14 cellular contexts compared by ENCODE assay signal in the genomic region with DNA sequence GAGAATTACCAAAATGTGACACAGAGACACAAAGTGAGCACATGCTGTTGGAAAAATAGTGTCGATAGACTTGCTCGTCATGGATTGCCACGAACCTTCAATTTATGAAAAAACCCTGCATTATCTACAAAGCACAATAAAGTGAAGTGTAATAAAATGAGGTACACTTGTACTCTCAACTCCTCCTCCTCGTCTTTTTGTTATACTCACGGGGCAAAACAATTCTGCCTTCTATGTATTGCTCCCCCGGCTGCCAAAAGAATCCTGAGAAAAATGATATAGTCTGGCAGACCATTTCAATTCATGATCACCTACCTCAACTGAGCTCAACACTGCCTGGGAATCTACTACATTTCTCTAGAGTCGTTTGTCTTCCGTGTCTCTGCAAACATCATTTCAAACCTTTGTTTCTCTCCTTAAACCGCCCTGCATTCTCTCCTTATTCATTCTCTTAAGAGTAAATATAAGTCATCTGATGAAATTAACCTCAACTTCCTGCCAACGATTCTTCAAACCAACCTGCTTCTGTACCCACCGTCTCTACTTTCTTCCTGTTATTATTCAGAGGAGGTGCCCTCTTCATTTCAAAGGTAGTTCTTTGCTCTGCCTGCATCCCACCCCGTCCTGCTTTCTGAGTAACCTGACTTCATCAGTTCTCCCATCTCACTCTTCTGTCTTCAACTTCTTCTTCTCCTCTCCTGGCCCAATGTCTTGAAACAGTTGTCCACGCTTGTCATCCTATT. TPM values are rescaled to one million over a fixed set of nuclear protein-coding genes. Genes with fewer than 3 reads are reported as not detected.
A peak's percentile ranks its signal among the peaks of the same experiment; 100 is the strongest.
DNase-seq lines count a peak whose midpoint lies in the region; ATAC-seq and TF ChIP-seq lines count a peak whose summit lies in the region.
"Had no signal": no experiment of that assay in that cellular context is flagged by ENCODE, and none has a peak within 500 bp of the region (broad histone marks: within the 10 kb centered on the region; RNA-seq: fewer than 3 reads in every experiment).

No MANE protein-coding gene starts in this region.

- H3K36me3 ChIP-seq in OCI-LY3 (replicated peaks; ENCODE audit: low read depth, low read length) = no peaks in the 10 kb centered on the region
- no peaks in the 10 kb centered on the region for H3K36me3 ChIP-seq in thymus (ENCODE audit: control insufficient read depth, insufficient read depth)
- H3K36me3 ChIP-seq: cardiac muscle cell had no signal

- H3K4me3 ChIP-seq in OCI-LY3 (ENCODE audit: low read length) (no peak overlapping the region), thymus (ENCODE audit: low read length) (peak overlapping the region; percentile 23)
- H3K4me3 ChIP-seq: cardiac muscle cell had no signal

- peak; percentile 93 for ATAC-seq in activated naive CD8-positive, alpha-beta T cell treated with anti-CD3 and anti-CD28 coated beads, Interleukin-2, amount 50 U/mL, for 24 hours
- ATAC-seq in HG03159 (IDR thresholded peaks at IDR 0.05; ENCODE audit: unreplicated experiment) = no peak
- ATAC-seq in esophagus mucosa = no peak

- H4K20me1 ChIP-seq in OCI-LY3 (ENCODE audit: insufficient read depth, low read length) = no peaks in the 10 kb centered on the region

- H3K9me3 ChIP-seq in OCI-LY3 (ENCODE audit: insufficient read depth, low read length) (no peaks in the 10 kb centered on the region), thymus (ENCODE audit: control insufficient read depth) (no peaks in the 10 kb centered on the region)

- H3K27ac ChIP-seq in OCI-LY3 (ENCODE audit: low read length) (no peak overlapping the region), thymus (ENCODE audit: low read depth) (peak overlapping the region; percentile 74)
- H3K27ac ChIP-seq: cardiac muscle cell had no signal

- H3K27me3 Mint-ChIP-seq in activated naive CD8-positive, alpha-beta T cell treated with anti-CD3 and anti-CD28 coated beads, Interleukin-2, amount 50 U/mL, for 24 hours = no peaks in the 10 kb centered on the region

- 28% methylated on average over 13 of the region's 13 CpGs for WGBS in thymus

- DNase-seq in activated gamma-delta T cell treated with Interleukin-2 at 50 U/mL for 16 hours (peak; percentile 42), activated gamma-delta T cell (lab: John Stamatoyannopoulos, UW) (no peak), occipital lobe (lab: John Stamatoyannopoulos, UW) (no peak)
- DNase-seq in activated naive CD8-positive, alpha-beta T cell treated with anti-CD3 and anti-CD28 coated beads, Interleukin-2, amount 50 U/mL, for 24 hours = no peak
- DNase-seq: IMR-90, islet precursor cell, NCI-H1436, NCI-H446 treated with DMSO at 0.1 percent for 48 hours had no signal

- H3K79me2 ChIP-seq in OCI-LY3 (ENCODE audit: low read length) = no peaks in the 10 kb centered on the region

- H2AFZ ChIP-seq in OCI-LY3 (ENCODE audit: low read depth, low read length) = peak overlapping the region; percentile 70

- H3K36me3 Mint-ChIP-seq in activated naive CD8-positive, alpha-beta T cell treated with anti-CD3 and anti-CD28 coated beads, Interleukin-2, amount 50 U/mL, for 24 hours (ENCODE audit: low read depth) = no peaks in the 10 kb centered on the region
- H3K36me3 Mint-ChIP-seq: type B pancreatic cell had no signal

- peaks cover 20% of the 10 kb centered on the region for H3K27me3 ChIP-seq in OCI-LY3 (ENCODE audit: low read depth, low read length)
- H3K27me3 ChIP-seq in thymus (ENCODE audit: control insufficient read depth, insufficient read depth) = no peaks in the 10 kb centered on the region

- H3K4me3 Mint-ChIP-seq in activated naive CD8-positive, alpha-beta T cell treated with anti-CD3 and anti-CD28 coated beads, Interleukin-2, amount 50 U/mL, for 24 hours = no peak overlapping the region
- H3K4me3 Mint-ChIP-seq: type B pancreatic cell had no signal

- no peak overlapping the region for H3K27ac Mint-ChIP-seq in activated naive CD8-positive, alpha-beta T cell treated with anti-CD3 and anti-CD28 coated beads, Interleukin-2, amount 50 U/mL, for 24 hours
- H3K27ac Mint-ChIP-seq: type B pancreatic cell had no signal

- H3K4me2 ChIP-seq in OCI-LY3 (ENCODE audit: low read length) = peak overlapping the region; percentile 16

- no peak overlapping the region for H3K9ac ChIP-seq in OCI-LY3 (ENCODE audit: low read length)

- H3K4me1 Mint-ChIP-seq in activated naive CD8-positive, alpha-beta T cell treated with anti-CD3 and anti-CD28 coated beads, Interleukin-2, amount 50 U/mL, for 24 hours = peaks cover 28% of the 10 kb centered on the region

- H3K4me1 ChIP-seq in OCI-LY3 (ENCODE audit: low read length) = peaks cover 11% of the 10 kb centered on the region
- H3K4me1 ChIP-seq in thymus (ENCODE audit: control insufficient read depth, insufficient read depth, low read length) = peaks cover 12% of the 10 kb centered on the region

- no peak for TF ChIP-seq CTCF in OCI-LY3 (IDR thresholded peaks at IDR 0.05; ENCODE audit: low read depth, low read length)

- H3K9me3 Mint-ChIP-seq in activated naive CD8-positive, alpha-beta T cell treated with anti-CD3 and anti-CD28 coated beads, Interleukin-2, amount 50 U/mL, for 24 hours = no peaks in the 10 kb centered on the region

RNA-seq across cellular contexts. Expression of gene IL19, which starts 12.9 kb away (rescaled TPM):
- polyA plus RNA-seq in thymus = 1.0 TPM
- 5.5 TPM for total RNA-seq in esophagus mucosa
- total RNA-seq in occipital lobe = not detected
- total RNA-seq: cardiac muscle cell, IMR-90 had no signal
- polyA plus RNA-seq: cardiac muscle cell, IMR-90 had no signal

RNA-seq across cellular contexts. Expression of gene IL10, which starts 14.6 kb away (rescaled TPM):
- 19.1 TPM for polyA plus RNA-seq in thymus
- total RNA-seq in esophagus mucosa (0.84 TPM), occipital lobe (not detected)
- total RNA-seq: cardiac muscle cell, IMR-90 had no signal
- polyA plus RNA-seq: cardiac muscle cell, IMR-90 had no signal
